12 cellular contexts compared by ENCODE assay signal in genomic region chr2:221370076-221370941, GRCh38.
"Had no signal": no experiment of that assay in that cellular context is flagged by ENCODE, and none has a peak within 500 bp of the region (broad histone marks: within the 10 kb centered on the region; RNA-seq: fewer than 3 reads in every experiment).

No MANE protein-coding gene starts in this region.

- H3K4me3 ChIP-seq: ascending aorta, breast epithelium, left lung had no signal

- H3K36me3 ChIP-seq: ascending aorta, breast epithelium, left lung had no signal

- H3K27me3 ChIP-seq: ascending aorta, breast epithelium, left lung had no signal

- H3K27ac ChIP-seq: ascending aorta, breast epithelium, left lung had no signal

- H3K9me3 Mint-ChIP-seq: activated naive CD4-positive, alpha-beta T cell treated with anti-CD3 and anti-CD28 coated beads for 36 hours; activated naive CD8-positive, alpha-beta T cell treated with anti-CD3 and anti-CD28 coated beads, Interleukin-2, amount 50 U/mL, for 24 hours; activated T-helper 2 cell treated with anti-CD3 and anti-CD28 coated beads, Interferon-gamma antibody, Interleukin-2, Interleukin-4, amounts not matched to agents 10 μg/mL and 5 μg/mL and 100 μg/mL, durations not matched to agents 14 hours and 24 hours and 36 hours; natural killer cell treated with Interleukin-12 subunit alpha and Interleukin-12 subunit beta and Interleukin-15 and Interleukin-18, amount 100 ng/mL, for 72 hours had no signal

- H3K27ac Mint-ChIP-seq: activated naive CD4-positive, alpha-beta T cell treated with anti-CD3 and anti-CD28 coated beads for 36 hours; activated naive CD8-positive, alpha-beta T cell treated with anti-CD3 and anti-CD28 coated beads, Interleukin-2, amount 50 U/mL, for 24 hours; activated T-helper 2 cell treated with anti-CD3 and anti-CD28 coated beads, Interferon-gamma antibody, Interleukin-2, Interleukin-4, amounts not matched to agents 10 μg/mL and 5 μg/mL and 100 μg/mL, durations not matched to agents 14 hours and 24 hours and 36 hours; natural killer cell treated with Interleukin-12 subunit alpha and Interleukin-12 subunit beta and Interleukin-15 and Interleukin-18, amount 100 ng/mL, for 72 hours; stimulated activated memory B cell treated with anti-CD40 and anti-IgM and Interleukin-4, amounts not matched to agents 10 μg/mL and 1 μg/mL and 100 μg/mL, for 72 hours had no signal

- H3K36me3 Mint-ChIP-seq: natural killer cell treated with Interleukin-12 subunit alpha and Interleukin-12 subunit beta and Interleukin-15 and Interleukin-18, amount 100 ng/mL, for 72 hours; stimulated activated memory B cell treated with anti-CD40 and anti-IgM and Interleukin-4, amounts not matched to agents 10 μg/mL and 1 μg/mL and 100 μg/mL, for 72 hours had no signal

- H3K4me1 Mint-ChIP-seq: activated naive CD8-positive, alpha-beta T cell treated with anti-CD3 and anti-CD28 coated beads, Interleukin-2, amount 50 U/mL, for 24 hours; stimulated activated memory B cell treated with anti-CD40 and anti-IgM and Interleukin-4, amounts not matched to agents 10 μg/mL and 1 μg/mL and 100 μg/mL, for 72 hours had no signal

- H3K4me3 Mint-ChIP-seq: activated naive CD4-positive, alpha-beta T cell treated with anti-CD3 and anti-CD28 coated beads for 36 hours; activated naive CD8-positive, alpha-beta T cell treated with anti-CD3 and anti-CD28 coated beads, Interleukin-2, amount 50 U/mL, for 24 hours; natural killer cell treated with Interleukin-12 subunit alpha and Interleukin-12 subunit beta and Interleukin-15 and Interleukin-18, amount 100 ng/mL, for 72 hours; stimulated activated memory B cell treated with anti-CD40 and anti-IgM and Interleukin-4, amounts not matched to agents 10 μg/mL and 1 μg/mL and 100 μg/mL, for 72 hours had no signal

- H3K4me1 ChIP-seq: ascending aorta, breast epithelium, left lung had no signal

- DNase-seq: activated CD4-positive, alpha-beta T cell treated with anti-CD3 and anti-CD28 coated beads, Interleukin-2, amount 50 U/mL, for 1 hour; activated naive CD4-positive, alpha-beta T cell treated with anti-CD3 and anti-CD28 coated beads for 36 hours; activated naive CD8-positive, alpha-beta T cell treated with anti-CD3 and anti-CD28 coated beads, Interleukin-2, amount 50 U/mL, for 24 hours; erythroblast; hippocampal formation; left lung; stimulated activated CD4-positive, alpha-beta T cell treated with anti-CD3 and anti-CD28 coated beads, Interleukin-2, amount 100 ng/mL, for 48 hours had no signal

- ATAC-seq: activated naive CD8-positive, alpha-beta T cell treated with anti-CD3 and anti-CD28 coated beads, Interleukin-2, amount 50 U/mL, for 24 hours; left lung; natural killer cell treated with Interleukin-12 subunit alpha and Interleukin-12 subunit beta and Interleukin-15 and Interleukin-18, amount 100 ng/mL, for 72 hours; stimulated activated memory B cell treated with anti-CD40 and anti-IgM and Interleukin-4, amounts not matched to agents 10 μg/mL and 1 μg/mL and 100 μg/mL, for 72 hours had no signal
